In the genomic region with DNA sequence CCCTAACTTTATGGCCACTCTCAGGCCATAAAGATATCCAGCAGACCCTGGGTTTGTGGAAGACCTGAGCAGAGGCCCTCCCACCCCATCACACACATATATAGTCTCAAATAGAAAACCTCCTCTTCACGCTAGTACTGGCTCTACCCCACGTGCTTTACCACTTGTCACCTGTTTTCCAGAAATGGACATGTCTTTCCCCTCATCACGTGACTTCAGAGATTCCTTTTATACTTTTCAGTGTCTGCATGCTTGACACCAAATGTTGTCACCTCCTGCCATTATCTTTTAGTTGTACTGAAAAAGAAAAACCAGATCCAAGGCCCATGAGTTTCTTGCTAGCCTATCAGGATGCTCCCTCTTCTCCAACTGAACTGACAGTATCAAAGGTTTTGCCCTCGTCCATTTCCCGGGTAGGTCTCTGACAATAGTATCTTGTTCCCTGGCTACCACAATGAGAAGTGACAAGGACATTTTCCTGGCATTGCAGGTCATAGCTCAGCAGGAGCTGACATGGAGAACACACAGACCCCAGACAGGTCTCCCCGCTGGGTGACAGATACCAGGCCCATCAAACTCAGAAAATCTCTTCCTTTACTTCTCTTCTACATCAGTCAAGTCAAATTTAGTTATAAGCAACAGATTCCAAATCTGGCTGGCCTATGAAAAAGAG, we compare ENCODE assay signal across 27 cellular contexts.
"Had no signal": no experiment of that assay in that cellular context is flagged by ENCODE, and none has a peak within 500 bp of the region (broad histone marks: within the 10 kb centered on the region; RNA-seq: fewer than 3 reads in every experiment).

No MANE protein-coding gene starts in this region.

- H3K9me3 Mint-ChIP-seq: immature natural killer cell; naive B cell; natural killer cell treated with Interleukin-12 subunit alpha and Interleukin-12 subunit beta and Interleukin-15 and Interleukin-18, amount 100 ng/mL, for 72 hours; stimulated activated naive B cell treated with anti-CD40 and anti-IgM and Interleukin-4, amounts not matched to agents 10 μg/mL and 1 μg/mL and 100 μg/mL, for 72 hours; stimulated activated naive CD8-positive, alpha-beta T cell treated with anti-CD3 and anti-CD28 coated beads, Interleukin-15, Interleukin-2, amounts not matched to agents 100 ng/mL and 50 ng/mL, for 24 hours had no signal

- H3K27ac Mint-ChIP-seq: immature natural killer cell; mesothelial cell of epicardium; natural killer cell treated with Interleukin-12 subunit alpha and Interleukin-12 subunit beta and Interleukin-15 and Interleukin-18, amount 100 ng/mL, for 72 hours; neural progenitor cell; progenitor cell of endocrine pancreas; stimulated activated naive B cell treated with anti-CD40 and anti-IgM and Interleukin-4, amounts not matched to agents 10 μg/mL and 1 μg/mL and 100 μg/mL, for 72 hours; stimulated activated naive CD8-positive, alpha-beta T cell treated with anti-CD3 and anti-CD28 coated beads, Interleukin-15, Interleukin-2, amounts not matched to agents 100 ng/mL and 50 ng/mL, for 24 hours had no signal

- H3K4me1 Mint-ChIP-seq: immature natural killer cell; mesothelial cell of epicardium; naive B cell; neural progenitor cell; stimulated activated naive B cell treated with anti-CD40 and anti-IgM and Interleukin-4, amounts not matched to agents 10 μg/mL and 1 μg/mL and 100 μg/mL, for 72 hours had no signal

- H3K79me2 ChIP-seq: parathyroid adenoma had no signal

- DNase-seq: dermis blood vessel endothelial cell; effector memory CD4-positive, alpha-beta T cell; foreskin keratinocyte; hypothalamus; immature natural killer cell; islet precursor cell; kidney glomerular epithelial cell; mesenchymal stem cell; mucosa of descending colon; naive B cell; spleen; stimulated activated naive B cell treated with anti-CD40 and anti-IgM and Interleukin-4, amounts not matched to agents 10 μg/mL and 1 μg/mL and 100 μg/mL, for 72 hours; upper lobe of left lung had no signal

- H3K36me3 ChIP-seq: esophagus muscularis mucosa, gastroesophageal sphincter, neural progenitor cell, spleen, thoracic aorta, tibial nerve, upper lobe of left lung had no signal

- H2AFZ ChIP-seq: neural progenitor cell, parathyroid adenoma had no signal

- H3K4me3 Mint-ChIP-seq: immature natural killer cell; mesothelial cell of epicardium; naive B cell; natural killer cell treated with Interleukin-12 subunit alpha and Interleukin-12 subunit beta and Interleukin-15 and Interleukin-18, amount 100 ng/mL, for 72 hours; neural progenitor cell; stimulated activated naive B cell treated with anti-CD40 and anti-IgM and Interleukin-4, amounts not matched to agents 10 μg/mL and 1 μg/mL and 100 μg/mL, for 72 hours; stimulated activated naive CD8-positive, alpha-beta T cell treated with anti-CD3 and anti-CD28 coated beads, Interleukin-15, Interleukin-2, amounts not matched to agents 100 ng/mL and 50 ng/mL, for 24 hours had no signal

- H3K27me3 ChIP-seq: esophagus muscularis mucosa, foreskin keratinocyte, gastroesophageal sphincter, neural progenitor cell, spleen, tibial nerve, upper lobe of left lung had no signal

- H3K27ac ChIP-seq: coronary artery, esophagus muscularis mucosa, foreskin keratinocyte, gastroesophageal sphincter, neural progenitor cell, parathyroid adenoma, skin epidermis, spleen, thoracic aorta, tibial nerve, upper lobe of left lung had no signal

- H3K4me1 ChIP-seq: esophagus muscularis mucosa, foreskin keratinocyte, gastroesophageal sphincter, neural progenitor cell, parathyroid adenoma, spleen, tibial nerve, upper lobe of left lung had no signal

- H3K4me3 ChIP-seq: coronary artery, esophagus muscularis mucosa, gastroesophageal sphincter, mucosa of descending colon, neural progenitor cell, skin epidermis, spleen, thoracic aorta, tibial nerve, upper lobe of left lung had no signal

- H3K9me3 ChIP-seq: esophagus muscularis mucosa, gastroesophageal sphincter, mucosa of descending colon, spleen, thoracic aorta, tibial nerve, upper lobe of left lung had no signal

- H3K27me3 Mint-ChIP-seq: naive B cell; natural killer cell treated with Interleukin-12 subunit alpha and Interleukin-12 subunit beta and Interleukin-15 and Interleukin-18, amount 100 ng/mL, for 72 hours; progenitor cell of endocrine pancreas; stimulated activated naive B cell treated with anti-CD40 and anti-IgM and Interleukin-4, amounts not matched to agents 10 μg/mL and 1 μg/mL and 100 μg/mL, for 72 hours; stimulated activated naive CD8-positive, alpha-beta T cell treated with anti-CD3 and anti-CD28 coated beads, Interleukin-15, Interleukin-2, amounts not matched to agents 100 ng/mL and 50 ng/mL, for 24 hours had no signal

- H3K36me3 Mint-ChIP-seq: mesothelial cell of epicardium; naive B cell; natural killer cell treated with Interleukin-12 subunit alpha and Interleukin-12 subunit beta and Interleukin-15 and Interleukin-18, amount 100 ng/mL, for 72 hours; neural progenitor cell; stimulated activated naive B cell treated with anti-CD40 and anti-IgM and Interleukin-4, amounts not matched to agents 10 μg/mL and 1 μg/mL and 100 μg/mL, for 72 hours had no signal

- FAIRE-seq: endothelial cell of umbilical vein, urothelium cell line had no signal

- ATAC-seq: foreskin keratinocyte; gastroesophageal sphincter; mucosa of descending colon; natural killer cell treated with Interleukin-12 subunit alpha and Interleukin-12 subunit beta and Interleukin-15 and Interleukin-18, amount 100 ng/mL, for 72 hours; stimulated activated naive B cell treated with anti-CD40 and anti-IgM and Interleukin-4, amounts not matched to agents 10 μg/mL and 1 μg/mL and 100 μg/mL, for 72 hours had no signal

- H3K9ac ChIP-seq: neural progenitor cell, parathyroid adenoma had no signal

- H3K4me2 ChIP-seq: neural progenitor cell had no signal
